Comparison of ENCODE assay signal across 13 cellular contexts in the genomic region with DNA sequence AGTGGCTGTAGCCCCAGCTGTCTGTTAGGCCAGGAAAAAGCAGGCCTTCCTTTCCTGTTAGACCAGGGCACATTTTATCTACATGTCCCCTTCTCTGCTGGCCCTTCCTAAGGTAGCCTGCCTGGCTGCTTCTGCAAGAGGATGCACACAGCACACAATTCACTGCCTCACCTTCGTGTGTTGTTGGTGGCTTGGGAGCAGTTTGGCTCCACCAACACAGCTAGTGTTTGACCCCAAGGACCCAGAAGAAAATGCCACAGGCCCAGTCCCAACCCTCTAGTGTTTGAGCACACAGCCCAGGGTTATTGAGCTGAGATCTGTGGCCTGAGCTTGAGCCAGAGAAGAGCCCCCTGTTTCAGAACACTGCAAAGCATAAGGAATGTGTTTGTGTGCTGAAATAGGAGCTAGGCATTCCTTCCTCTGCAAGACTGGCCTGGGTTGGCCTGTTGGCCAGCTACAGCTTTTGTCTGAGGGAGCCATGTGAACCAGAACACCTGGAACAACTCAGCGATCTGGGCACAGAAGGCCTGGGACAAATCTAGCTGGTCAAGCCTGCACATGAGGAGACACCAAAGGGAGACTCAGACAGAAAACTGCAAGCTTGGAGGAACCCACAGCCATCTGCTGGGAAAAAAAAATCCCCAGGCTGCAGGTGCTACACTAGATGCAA. TPM values are rescaled to one million over a fixed set of nuclear protein-coding genes. Genes with fewer than 3 reads are reported as not detected.
DNase-seq lines count a peak whose midpoint lies in the region; ATAC-seq and TF ChIP-seq lines count a peak whose summit lies in the region.
"Had no signal": no experiment of that assay in that cellular context is flagged by ENCODE, and none has a peak within 500 bp of the region (broad histone marks: within the 10 kb centered on the region; RNA-seq: fewer than 3 reads in every experiment).

No MANE protein-coding gene starts in this region.

- peaks cover 23% of the 10 kb centered on the region; the same call in 1 of the 2 replicates for H3K4me1 ChIP-seq in GM23338 (ENCODE audit: insufficient read depth)
- H3K4me1 ChIP-seq in effector memory CD4-positive, alpha-beta T cell (ENCODE audit: control insufficient read depth, insufficient read depth, low read length, poor library complexity, severe bottlenecking), result peaks cover 3% of the 10 kb centered on the region

- no peaks in the 10 kb centered on the region for H4K20me1 ChIP-seq in GM23338 (replicated peaks; ENCODE audit: insufficient read depth)

- peaks cover 22% of the 10 kb centered on the region for H3K4me1 Mint-ChIP-seq in GM23338

- H3K9me3 ChIP-seq in effector memory CD4-positive, alpha-beta T cell (ENCODE audit: control insufficient read depth, low read length), result no peaks in the 10 kb centered on the region

- peak overlapping the region; percentile 58 for H3K4me2 ChIP-seq in GM23338

- peaks cover 4% of the 10 kb centered on the region for H3K27me3 Mint-ChIP-seq in GM23338 (ENCODE audit: insufficient read depth, low read depth, poor library complexity)
- H3K27me3 Mint-ChIP-seq: IgD-negative memory B cell had no signal

- no peak for TF ChIP-seq CTCF in GM23338 (conservative IDR thresholded peaks at IDR 0.05; ENCODE audit: low read depth in 2 of 2)

- H3K79me2 ChIP-seq in GM23338 (replicated peaks; ENCODE audit: insufficient read depth), result no peaks in the 10 kb centered on the region

- peak overlapping the region; percentile 89 for H3K27ac ChIP-seq in GM23338 (ENCODE audit: low read depth)
- no peak overlapping the region for H3K27ac ChIP-seq in effector memory CD4-positive, alpha-beta T cell (ENCODE audit: insufficient read depth, low read length, poor library complexity, severe bottlenecking)

- no peaks in the 10 kb centered on the region for H3K9me2 ChIP-seq in GM23338 (ENCODE audit: insufficient read depth)

- ATAC-seq in GM23338 (peak; percentile 84), HG03457 (IDR thresholded peaks at IDR 0.05; ENCODE audit: unreplicated experiment) (no peak), GM21526 (IDR thresholded peaks at IDR 0.05; ENCODE audit: low FRiP score, unreplicated experiment) (no peak)

- no peaks in the 10 kb centered on the region for H3K36me3 ChIP-seq in GM23338 (ENCODE audit: insufficient read depth)
- no peaks in the 10 kb centered on the region for H3K36me3 ChIP-seq in effector memory CD4-positive, alpha-beta T cell (ENCODE audit: control insufficient read depth, insufficient read depth, low read length)

- H3K4me3 Mint-ChIP-seq in GM23338, result no peak overlapping the region
- H3K4me3 Mint-ChIP-seq: IgD-negative memory B cell had no signal

- no peaks in the 10 kb centered on the region for H3K36me3 Mint-ChIP-seq in GM23338 (ENCODE audit: low read depth)
- H3K36me3 Mint-ChIP-seq: IgD-negative memory B cell had no signal

- no peak overlapping the region for H3K4me3 ChIP-seq in GM23338
- H3K4me3 ChIP-seq in effector memory CD4-positive, alpha-beta T cell (ENCODE audit: insufficient read depth, low read depth, low read length, poor library complexity, severe bottlenecking), result no peak overlapping the region

- H3K9me3 Mint-ChIP-seq in GM23338, result no peaks in the 10 kb centered on the region; the same call in 2 of the 3 replicates

- H3K27ac Mint-ChIP-seq in GM23338, result peak overlapping the region; percentile 65; the same call in 1 of the 2 replicates

- H2AFZ ChIP-seq in GM23338, result no peak overlapping the region

- no peaks in the 10 kb centered on the region for H3F3A ChIP-seq in GM23338 (replicated peaks; ENCODE audit: low read depth)

- DNase-seq in GM23338 (ENCODE audit: low spot score), result peak; percentile 55
- peak; percentile 38 for DNase-seq in ecto neural progenitor cell (ENCODE audit: low spot score)
- DNase-seq in islet precursor cell, result peak; percentile 45
- peak; percentile 3 for DNase-seq in retina
- no peak for DNase-seq in effector memory CD4-positive, alpha-beta T cell
- DNase-seq: GF-D8, NCI-H187, NCI-H69, SHP77 had no signal

- no peaks in the 10 kb centered on the region for H3K27me3 ChIP-seq in GM23338 (ENCODE audit: insufficient read depth)
- no peaks in the 10 kb centered on the region for H3K27me3 ChIP-seq in effector memory CD4-positive, alpha-beta T cell (replicated peaks; ENCODE audit: control insufficient read depth, insufficient read depth, low read length, poor library complexity, severe bottlenecking)

TF ChIP-seq in GM23338, 12 proteins besides CTCF, POLR2A, EP300 and RAD21 (continues in another document):
- TF ChIP-seq JUNB (IDR thresholded peaks at IDR 0.05; ENCODE audit: unreplicated experiment) (no peak), ZNF462 (CRISPR knock-in tag; IDR thresholded peaks at IDR 0.05) (no peak), ETS1 (IDR thresholded peaks at IDR 0.05) (no peak), ZNF114 (CRISPR knock-in tag; IDR thresholded peaks at IDR 0.05) (no peak)

RNA-seq across cellular contexts. Expression of gene MAGEE1, which starts 26.4 kb away (rescaled TPM):
- 10.0 and 11.6 TPM in 2 replicates for total RNA-seq in GM23338 (2014; rRNA removed; shearing (Covaris generic))
- polyA plus RNA-seq in GM23338 (2016; fragmentation: Nextera tagmentation; extraction: Ambion mirVana), result 1.5 and 1.9 TPM in 2 replicates
- total RNA-seq: A673 had no signal

Comparison
In these comparisons a context has a peak if more than half of its experiments do, and no peak if none do; other contexts are left out.
1. DNase-seq: peak in GM23338 (single experiment), ecto neural progenitor cell (single experiment), islet precursor cell (single experiment) and retina (single experiment); none in effector memory CD4-positive, alpha-beta T cell (0 of 3).